ENCODE assay signal across 2 cellular contexts in genomic region chr10:112880633-112881530, GRCh38.
TF ChIP-seq lines count a peak whose summit lies in the region.

No MANE protein-coding gene starts in this region.

TF ChIP-seq in HCT116, 20 proteins besides CTCF, POLR2A, EP300 and RAD21:
- TF ChIP-seq CBX3 (IDR thresholded peaks at IDR 0.05; ENCODE audit: low read depth) (no peak), ELF1 (IDR thresholded peaks at IDR 0.05; ENCODE audit: borderline replicate concordance, low read depth) (no peak), SRF (IDR thresholded peaks at IDR 0.05; ENCODE audit: low read depth) (no peak), JUND (IDR thresholded peaks at IDR 0.05) (no peak), SIN3A (IDR thresholded peaks at IDR 0.05; ENCODE audit: low read depth) (no peak), ATF3 (IDR thresholded peaks at IDR 0.05) (no peak), ZBTB33 (IDR thresholded peaks at IDR 0.05; ENCODE audit: extremely low read depth, insufficient replicate concordance, low read length) (no peak), EGR1 (IDR thresholded peaks at IDR 0.05; ENCODE audit: low read depth) (no peak), FOSL1 (IDR thresholded peaks at IDR 0.05; ENCODE audit: low read depth) (no peak), EZH2 (IDR thresholded peaks at IDR 0.05) (no peak), ZFX (IDR thresholded peaks at IDR 0.05) (no peak), TCF7L2 (IDR thresholded peaks at IDR 0.05; ENCODE audit: borderline replicate concordance, extremely low read depth, insufficient read depth, insufficient read length) (no peak), CEBPB (IDR thresholded peaks at IDR 0.05; ENCODE audit: low read depth) (no peak), ZNF274 (IDR thresholded peaks at IDR 0.05; ENCODE audit: low read depth, low read length) (no peak), EZH2phosphoT487 (IDR thresholded peaks at IDR 0.05; ENCODE audit: borderline replicate concordance) (no peak)

TF ChIP-seq in H1, 55 proteins besides CTCF, POLR2A, EP300 and RAD21:
- TF ChIP-seq TAF7 (optimal IDR thresholded peaks at IDR 0.05; ENCODE audit: borderline replicate concordance, low read depth, low read length) (no peak), CEBPB (IDR thresholded peaks at IDR 0.05; ENCODE audit: low read depth, low read length) (no peak), PHF8 (conservative IDR thresholded peaks at IDR 0.05; ENCODE audit: low read depth, low read length) (no peak), USF2 (IDR thresholded peaks at IDR 0.05; ENCODE audit: low read length) (no peak)
TF ChIP-seq in H1: peak in this region for 0.
